Comparison of ENCODE assay signal across 8 cellular contexts in the genomic region with DNA sequence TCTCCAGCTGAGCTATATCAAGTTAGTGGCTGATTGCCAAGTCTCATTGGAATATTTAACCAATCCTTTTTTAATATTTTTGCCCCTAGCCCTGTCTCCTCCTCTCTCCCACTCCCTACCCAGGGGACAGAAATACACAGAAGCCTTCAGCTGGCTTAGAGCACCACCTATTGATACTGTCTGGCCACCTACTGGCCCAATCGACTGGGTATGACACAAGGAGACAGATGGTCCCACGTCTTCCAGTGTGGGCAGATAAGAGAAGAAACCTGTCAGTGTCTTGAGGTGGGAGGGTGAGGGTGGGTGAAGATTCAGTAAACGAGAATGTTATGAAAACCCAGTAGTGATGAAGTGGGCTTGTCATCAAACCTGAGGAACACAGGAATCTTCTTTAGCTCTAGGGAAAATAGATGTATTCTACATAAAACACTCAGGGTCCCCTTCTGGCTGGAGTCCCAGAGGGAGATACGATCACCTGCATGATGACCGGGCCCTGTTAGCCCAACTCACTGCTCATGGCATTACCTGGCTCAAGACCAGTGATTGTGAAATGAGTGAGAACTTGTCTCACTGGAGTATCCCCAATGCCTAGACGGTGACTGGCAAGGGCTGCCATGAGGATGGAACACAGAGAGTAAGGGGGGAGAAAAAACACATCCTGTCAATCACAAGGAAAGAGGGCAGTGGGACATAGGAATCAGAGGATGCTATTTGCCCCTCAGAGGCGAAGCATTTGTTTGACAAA. TPM values are rescaled to one million over a fixed set of nuclear protein-coding genes. Genes with fewer than 3 reads are reported as not detected.
DNase-seq lines count a peak whose midpoint lies in the region; ATAC-seq and TF ChIP-seq lines count a peak whose summit lies in the region.

No MANE protein-coding gene starts in this region.

- DNase-seq in ACHN (peak; percentile 36), GM10248 (ENCODE audit: extremely low spot score) (no peak), NCI-H69 (lab: John Stamatoyannopoulos, UW) (peak; percentile 31), choroid plexus epithelial cell (ENCODE audit: low read depth) (peak; percentile 85), medulla oblongata (ENCODE audit: extremely low spot score) (peak; percentile 89), neuronal stem cell (ENCODE audit: low spot score) (no peak)

- H3K9me3 ChIP-seq in neuronal stem cell (replicated peaks in 1 of 2; ENCODE audit: control insufficient read depth in 2 of 2, insufficient read depth in 1 of 2, low read depth in 1 of 2, low read length in 2 of 2): no peaks in the 10 kb centered on the region

- H2AK5ac ChIP-seq in neuronal stem cell (ENCODE audit: low read depth, low read length): no peak overlapping the region

- no peak overlapping the region for H4K8ac ChIP-seq in neuronal stem cell (ENCODE audit: low read depth, low read length)

- H3K27ac ChIP-seq in neuronal stem cell (replicated peaks; ENCODE audit: low read length): no peak overlapping the region

- H3K18ac ChIP-seq in neuronal stem cell (ENCODE audit: low read length): no peak overlapping the region

- peaks cover 0 to 1% of the 10 kb centered on the region in 2 donors for H3K4me1 ChIP-seq in neuronal stem cell (ENCODE audit: control insufficient read depth in 2 of 2, insufficient read depth in 1 of 2, low read depth in 1 of 2, low read length in 2 of 2)

- no peak overlapping the region for H2AFZ ChIP-seq in neuronal stem cell (ENCODE audit: low read length)

- no peak overlapping the region for H3K4me2 ChIP-seq in neuronal stem cell (ENCODE audit: insufficient read depth, low read length, poor library complexity, severe bottlenecking)

- no peak overlapping the region for H2BK120ac ChIP-seq in neuronal stem cell (ENCODE audit: low read depth, low read length)

- no peak overlapping the region for H3K9ac ChIP-seq in neuronal stem cell (ENCODE audit: low read depth, low read length, poor library complexity)

- no peak overlapping the region for H3K4me3 ChIP-seq in choroid plexus epithelial cell (ENCODE audit: low read depth, low read length)
- no peak overlapping the region for H3K4me3 ChIP-seq in neuronal stem cell (ENCODE audit: low read length in 2 of 2)

- CTCF ChIA-PET in GM10248 (lab: Yijun Ruan, JAX): interaction anchor here (0.6 to 9.4 kb wide), 50 partner anchors 8 to 462 kb away, joined by 3 to 436 read pairs (median 5); partner anchors contain the start of genes ST3GAL5 and USP39

- peaks cover 3% of the 10 kb centered on the region for H3K79me1 ChIP-seq in neuronal stem cell (ENCODE audit: low read depth, low read length)

- POLR2A ChIA-PET in GM10248 (lab: Yijun Ruan, JAX): no interaction called here

- ATAC-seq in GM19455 (IDR thresholded peaks at IDR 0.05; ENCODE audit: unreplicated experiment): no peak
- ATAC-seq in GM18517 (IDR thresholded peaks at IDR 0.05; ENCODE audit: unreplicated experiment): no peak

- no peak overlapping the region for H3K4ac ChIP-seq in neuronal stem cell (ENCODE audit: low read length)

- H3K14ac ChIP-seq in neuronal stem cell (ENCODE audit: low read length): no peak overlapping the region

- no peaks in the 10 kb centered on the region for H3K27me3 ChIP-seq in neuronal stem cell (ENCODE audit: control insufficient read depth in 3 of 3, insufficient read depth in 3 of 3, low read depth in 1 of 3, low read length in 3 of 3)

- H2BK15ac ChIP-seq in neuronal stem cell (ENCODE audit: low read length): no peak overlapping the region

- H2BK12ac ChIP-seq in neuronal stem cell (ENCODE audit: low read length): no peak overlapping the region

- WGBS in neuronal stem cell (ENCODE audit: extremely low coverage in 2 of 2, insufficient read length in 2 of 2, insufficient replicate concordance in 1 of 2), 2 donors: no CpG with 5 or more reads among the region's 7 CpGs

- in situ Hi-C loops in ACHN (cut with HindIII; ENCODE audit: low pct_ligation_motif_present, low pct_unique_long_range_greater_than_20kb, low sequenced_read_pairs): no loop called here

- H3K36me3 ChIP-seq in neuronal stem cell (replicated peaks in 1 of 2; ENCODE audit: control insufficient read depth in 2 of 2, insufficient read depth in 2 of 2, low read length in 2 of 2): peaks cover 52 to 96% of the 10 kb centered on the region in 2 donors

- H2BK5ac ChIP-seq in neuronal stem cell (ENCODE audit: low read length): no peak overlapping the region

- no peak overlapping the region for H3K23ac ChIP-seq in neuronal stem cell (ENCODE audit: low read depth, low read length, poor library complexity)

- no peak overlapping the region for H4K91ac ChIP-seq in neuronal stem cell (ENCODE audit: low read depth, low read length, poor library complexity)

- peak; percentile 71 for TF ChIP-seq CTCF in GM10248 (IDR thresholded peaks at IDR 0.05; ENCODE audit: control extremely low read depth, extremely low read depth, low read depth, missing control alignments)
- peak; percentile 94 for TF ChIP-seq CTCF in choroid plexus epithelial cell (conservative IDR thresholded peaks at IDR 0.05; ENCODE audit: low read depth, low read length)

RNA-seq across cellular contexts. Expression of gene POLR1A, which starts 26.7 kb away (rescaled TPM):
- polyA plus RNA-seq in neuronal stem cell (2013, experiment 1 of 2): 4.9 TPM
- polyA plus RNA-seq in neuronal stem cell (2013, experiment 2 of 2): 5.2 TPM

RNA-seq across cellular contexts. Expression of gene PTCD3, which starts 27.1 kb away (rescaled TPM):
- 79.1 TPM for polyA plus RNA-seq in neuronal stem cell (2013, experiment 1 of 2)
- polyA plus RNA-seq in neuronal stem cell (2013, experiment 2 of 2): 78.1 TPM

Comparison
In these comparisons a context has a peak if more than half of its experiments do, and no peak if none do; other contexts are left out.
1. DNase-seq: peak in ACHN (single experiment), NCI-H69 (single experiment), choroid plexus epithelial cell (single experiment) and medulla oblongata (single experiment); none in GM10248 (single experiment) and neuronal stem cell (single experiment).